Comparison of ENCODE assay signal across 26 cellular contexts in the genomic region with DNA sequence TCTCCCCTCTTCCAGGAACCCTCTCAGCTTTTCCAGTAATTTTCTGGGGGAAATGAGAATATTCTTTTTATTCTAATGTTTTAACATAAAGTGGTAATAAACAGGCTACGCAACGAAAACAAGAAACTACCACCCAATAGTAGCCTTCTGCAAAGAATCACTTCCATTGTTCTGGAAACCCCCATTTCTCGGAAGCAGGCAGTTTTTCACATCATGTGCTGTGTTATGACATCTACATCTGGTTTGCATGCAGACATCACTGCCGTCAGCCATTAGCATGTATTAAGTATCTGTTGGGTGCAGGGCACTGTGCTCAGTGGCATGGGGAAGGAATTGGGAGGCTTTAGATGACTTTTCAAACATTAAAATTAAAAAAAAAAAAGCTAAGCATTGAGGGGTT. TPM values are rescaled to one million over a fixed set of nuclear protein-coding genes. Genes with fewer than 3 reads are reported as not detected.
"Had no signal": no experiment of that assay in that cellular context is flagged by ENCODE, and none has a peak within 500 bp of the region (broad histone marks: within the 10 kb centered on the region; RNA-seq: fewer than 3 reads in every experiment).

No MANE protein-coding gene starts in this region.

- H3K9me3 ChIP-seq: neutrophil, pancreas, psoas muscle, right lobe of liver, sigmoid colon, stomach, thoracic aorta, thyroid gland, tibial nerve, upper lobe of left lung, vagina had no signal

- ATAC-seq: natural killer cell; pancreas; psoas muscle; right cardiac atrium; right lobe of liver; stimulated activated effector memory CD8-positive, alpha-beta T cell treated with anti-CD3 and anti-CD28 coated beads, Interleukin-12 subunit alpha, Interleukin-12 subunit beta, amount 100 ng/mL, for 72 hours; stimulated activated naive B cell treated with anti-CD40 and anti-IgM and Interleukin-4, amounts not matched to agents 10 μg/mL and 1 μg/mL and 100 μg/mL, for 72 hours had no signal

- H3K27ac ChIP-seq: neutrophil, psoas muscle, thoracic aorta, thyroid gland, tibial nerve, upper lobe of left lung, vagina had no signal

- H3K36me3 ChIP-seq: sigmoid colon, thoracic aorta, thyroid gland, upper lobe of left lung, vagina had no signal

- H3K4me1 ChIP-seq: pancreas, psoas muscle, sigmoid colon, thyroid gland, upper lobe of left lung, vagina had no signal

- H3K27me3 ChIP-seq: neutrophil, pancreas, right lobe of liver, sigmoid colon, stomach, thyroid gland, tibial nerve, upper lobe of left lung, vagina had no signal

- H3K4me3 ChIP-seq: pancreas, psoas muscle, right lobe of liver, sigmoid colon, stomach, thoracic aorta, thyroid gland, tibial nerve, upper lobe of left lung, vagina had no signal

- DNase-seq: natural killer cell; nucleus accumbens; pancreas; psoas muscle; right cardiac atrium; right lobe of liver; sigmoid colon; small intestine; stimulated activated CD4-positive, alpha-beta T cell treated with anti-CD3 and anti-CD28 coated beads, Interleukin-15, amount 100 ng/mL, for 24 hours; stimulated activated CD4-positive, alpha-beta T cell treated with anti-CD3 and anti-CD28 coated beads, Interleukin-2, amount 100 ng/mL, for 24 hours; stimulated activated CD4-positive, alpha-beta T cell treated with anti-CD3 and anti-CD28 coated beads, Interleukin-2, amount 100 ng/mL, for 48 hours; stimulated activated CD4-positive, alpha-beta T cell treated with anti-CD3 and anti-CD28 coated beads, Interleukin-4, amount 100 ng/mL, for 24 hours; stimulated activated naive B cell treated with anti-CD40 and anti-IgM and Interleukin-4, amounts not matched to agents 10 μg/mL and 1 μg/mL and 100 μg/mL, for 72 hours; stimulated activated naive CD4-positive, alpha-beta T cell treated with Interleukin-2 at 50 U/mL for 16 hours; stomach; thyroid gland; trophoblast cell; upper lobe of left lung had no signal

RNA-seq across cellular contexts. Expression of a gene that starts 54.9 kb away (rescaled TPM):
- total RNA-seq: natural killer cell, neural crest cell, progenitor cell of endocrine pancreas, psoas muscle, ureter, vagina had no signal
- polyA plus RNA-seq: psoas muscle had no signal
